ENCODE assay signal across 8 cellular contexts in the genomic region with DNA sequence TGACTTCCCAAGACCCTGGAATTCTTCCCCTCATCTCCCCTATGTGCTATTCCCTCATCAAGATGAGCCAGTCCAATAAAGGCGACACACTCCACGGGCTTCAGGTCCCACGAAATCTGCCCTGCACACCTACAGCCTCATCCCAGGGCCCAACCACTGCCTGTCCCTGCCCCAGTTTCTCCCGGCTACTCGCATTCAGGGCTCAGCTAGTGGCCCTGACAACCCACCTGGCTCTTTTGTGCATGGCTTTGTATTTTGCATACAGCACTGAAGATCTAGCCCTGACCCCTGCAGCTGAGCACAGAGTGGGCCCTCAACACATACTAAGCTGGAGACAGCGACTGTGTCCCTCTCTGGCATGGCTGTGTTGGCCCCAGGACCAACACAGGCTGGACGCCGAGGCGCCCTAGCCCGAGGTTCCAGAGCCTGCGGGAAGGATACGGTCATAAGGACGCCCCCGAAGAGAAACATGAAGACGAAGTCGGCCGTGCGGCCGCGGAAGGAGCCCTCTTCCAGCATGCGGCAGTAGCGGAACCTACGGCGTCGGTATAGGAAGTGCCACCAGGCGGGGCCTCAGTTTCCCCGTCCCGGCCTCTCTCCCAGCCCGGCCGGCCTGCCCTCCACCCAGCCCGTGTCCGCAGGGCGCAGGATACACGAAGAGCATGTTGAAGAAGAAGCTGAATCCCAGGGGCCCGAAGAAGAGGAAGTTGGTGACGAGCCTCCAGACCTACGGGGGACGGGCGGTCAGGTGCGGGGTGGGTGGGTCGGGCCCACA. TPM values are rescaled to one million over a fixed set of nuclear protein-coding genes. Genes with fewer than 3 reads are reported as not detected.
DNase-seq lines count a peak whose midpoint lies in the region; ATAC-seq and TF ChIP-seq lines count a peak whose summit lies in the region.

No MANE protein-coding gene starts in this region.

- peak overlapping the region; percentile 76 for H3K9ac ChIP-seq in Karpas-422 (ENCODE audit: low read length)
- H3K9ac ChIP-seq in colonic mucosa (ENCODE audit: low read depth in 2 of 2, low read length in 2 of 2): no peak overlapping the region

- ATAC-seq in HG03175 (IDR thresholded peaks at IDR 0.05; ENCODE audit: unreplicated experiment): no peak

- H3K79me2 ChIP-seq in Karpas-422 (ENCODE audit: low read length): no peaks in the 10 kb centered on the region

- H3K4me1 ChIP-seq in Karpas-422 (ENCODE audit: low read length) (peaks cover 63% of the 10 kb centered on the region), colonic mucosa (no peaks in the 10 kb centered on the region), ovary (ENCODE audit: insufficient read depth) (peaks cover 12% of the 10 kb centered on the region), thyroid gland (peaks cover 10 to 22% of the 10 kb centered on the region in 2 donors)

- H2AFZ ChIP-seq in Karpas-422 (ENCODE audit: low read length): no peak overlapping the region

- peak overlapping the region; percentile 62 for H3K4me3 ChIP-seq in Karpas-422 (ENCODE audit: low read length)
- H3K4me3 ChIP-seq in colonic mucosa: peak overlapping the region; percentile 39
- H3K4me3 ChIP-seq in ovary: peak overlapping the region; percentile 17
- H3K4me3 ChIP-seq in thyroid gland (replicated peaks in 1 of 3): peak overlapping the region in 1 of 3 donors; percentile 31

- DNase-seq in activated CD4-positive, alpha-beta T cell treated with anti-CD3 and anti-CD28 coated beads for 48 hours: peak; percentile 16
- DNase-seq in activated CD4-positive, alpha-beta T cell treated with anti-CD3 and anti-CD28 coated beads, Interleukin-2, amount 50 U/mL, for 1 hour: no peak
- DNase-seq in Karpas-422 (peak; percentile 95), colonic mucosa (no peak), ovary (peak in 1 of 5 donors; percentile 57), thyroid gland (no peak), GDM1 (lab: John Stamatoyannopoulos, UW) (no peak)

- H3K9me3 ChIP-seq in Karpas-422 (ENCODE audit: low read length) (no peaks in the 10 kb centered on the region), colonic mucosa (no peaks in the 10 kb centered on the region), ovary (no peaks in the 10 kb centered on the region), thyroid gland (no peaks in the 10 kb centered on the region)

- H3K36me3 ChIP-seq in Karpas-422 (ENCODE audit: insufficient read depth, low read length): peaks cover 9% of the 10 kb centered on the region
- H3K36me3 ChIP-seq in colonic mucosa: no peaks in the 10 kb centered on the region
- no peaks in the 10 kb centered on the region for H3K36me3 ChIP-seq in ovary
- H3K36me3 ChIP-seq in thyroid gland: peaks cover 19 to 26% of the 10 kb centered on the region in 2 donors

- TF ChIP-seq EP300 in ovary (IDR thresholded peaks at IDR 0.05): no peak

- no peaks in the 10 kb centered on the region for H3K9me2 ChIP-seq in Karpas-422 (replicated peaks; ENCODE audit: insufficient read depth, low read length)

- peak overlapping the region; percentile 98 for H3K27ac ChIP-seq in Karpas-422 (ENCODE audit: low read length)
- H3K27ac ChIP-seq in colonic mucosa: no peak overlapping the region
- H3K27ac ChIP-seq in ovary: no peak overlapping the region
- H3K27ac ChIP-seq in thyroid gland: no peak overlapping the region

- H3K27me3 ChIP-seq in Karpas-422 (ENCODE audit: low read length): no peaks in the 10 kb centered on the region
- H3K27me3 ChIP-seq in colonic mucosa: no peaks in the 10 kb centered on the region
- H3K27me3 ChIP-seq in ovary: no peaks in the 10 kb centered on the region
- no peaks in the 10 kb centered on the region for H3K27me3 ChIP-seq in thyroid gland

- WGBS in ovary, 3 donors: 58 to 64% (median 60%) methylated on average over 39 to 41 of the region's 41 CpGs
- WGBS in thyroid gland, 2 donors: 21 to 51% methylated on average over 23 to 33 of the region's 41 CpGs

- peak overlapping the region; percentile 76 for H3K4me2 ChIP-seq in Karpas-422 (ENCODE audit: low read depth, low read length, poor library complexity, severe bottlenecking)

- intact Hi-C loops in colonic mucosa (cut with DNase I) (no loop called here), ovary (cut with DNase I) (no loop called here), thyroid gland (cut with DNase I) (no loop called here)

- TF ChIP-seq POLR2A in ovary (IDR thresholded peaks at IDR 0.05) (no peak), thyroid gland (IDR thresholded peaks at IDR 0.05) (no peak)

- H4K20me1 ChIP-seq in Karpas-422 (ENCODE audit: insufficient read depth, low read depth, low read length): peaks cover 8% of the 10 kb centered on the region; the same call in 1 of the 2 replicates

- TF ChIP-seq CTCF in colonic mucosa (IDR thresholded peaks at IDR 0.05): no peak
- TF ChIP-seq CTCF in ovary (IDR thresholded peaks at IDR 0.05): no peak
- no peak for TF ChIP-seq CTCF in thyroid gland (IDR thresholded peaks at IDR 0.05)

RNA-seq across cellular contexts. Expression of a gene that starts 0.7 kb away (rescaled TPM):
- total RNA-seq in Karpas-422 (2014; rRNA removed; shearing (Covaris generic); ENCODE audit: low replicate concordance): 16.3 and 21.7 TPM in 2 replicates
- total RNA-seq in colonic mucosa: 10 to 100 TPM in 1 of 2 donors, 1 to 10 TPM in 1; 9.1 to 20.2 TPM
- total RNA-seq in ovary: 1 to 10 TPM in 5 of 7 donors, under 1 TPM in 2; 0.76 to 3.9 (median 2.0) TPM
- polyA plus RNA-seq in ovary: 1 to 10 TPM in 1 of 2 donors, under 1 TPM in 1; 0.45 to 1.5 TPM
- 10 to 100 TPM in 1 of 4 donors, 1 to 10 TPM in 3; 1.6 to 15.9 (median 4.1) TPM for total RNA-seq in thyroid gland

RNA-seq across cellular contexts. Expression of a gene that starts 19.6 kb away (rescaled TPM):
- 30.3 and 45.6 TPM in 2 replicates for total RNA-seq in Karpas-422 (2014; rRNA removed; shearing (Covaris generic); ENCODE audit: low replicate concordance)
- total RNA-seq in colonic mucosa (1 to 10 TPM; 8.3 to 9.6 TPM), ovary (10 to 100 TPM; 14.2 to 25.3 (median 17.2) TPM), thyroid gland (10 to 100 TPM; 17.5 to 30.0 (median 24.3) TPM)
- polyA plus RNA-seq in ovary: 10 to 100 TPM; 13.7 to 15.0 TPM

RNA-seq across cellular contexts. Expression of a gene that starts 51.3 kb away (rescaled TPM):
- total RNA-seq in Karpas-422 (2014; rRNA removed; shearing (Covaris generic); ENCODE audit: low replicate concordance): 400 and 531 TPM in 2 replicates
- 10 to 100 TPM; 77.8 to 96.0 TPM for total RNA-seq in colonic mucosa
- 100 to 1,000 TPM in 1 of 7 donors, 10 to 100 TPM in 6; 47.1 to 107 (median 87.3) TPM for total RNA-seq in ovary
- polyA plus RNA-seq in ovary: 10 to 100 TPM; 75.4 to 87.0 TPM
- total RNA-seq in thyroid gland: 100 to 1,000 TPM in 1 of 4 donors, 10 to 100 TPM in 3; 59.8 to 107 (median 75.4) TPM

RNA-seq across cellular contexts. Expression of a gene that starts 56.1 kb away (rescaled TPM):
- 1,081 and 1,189 TPM in 2 replicates for total RNA-seq in Karpas-422 (2014; rRNA removed; shearing (Covaris generic); ENCODE audit: low replicate concordance)
- total RNA-seq in colonic mucosa (100 to 1,000 TPM; 621 to 869 TPM), ovary (100 to 1,000 TPM; 194 to 426 (median 362) TPM), thyroid gland (100 to 1,000 TPM; 342 to 807 (median 472) TPM)
- polyA plus RNA-seq in ovary: 100 to 1,000 TPM in 1 of 2 donors, 1 to 10 TPM in 1; 1.1 to 289 TPM

Comparison
In these comparisons a context has a peak if more than half of its experiments do, and no peak if none do; other contexts are left out.
1. DNase-seq: peak in activated CD4-positive, alpha-beta T cell treated with anti-CD3 and anti-CD28 coated beads for 48 hours (single experiment) and Karpas-422 (single experiment); none in activated CD4-positive, alpha-beta T cell treated with anti-CD3 and anti-CD28 coated beads, Interleukin-2, amount 50 U/mL, for 1 hour (single experiment), colonic mucosa (single experiment), thyroid gland (0 of 2) and GDM1 (single experiment).